1 cellular context compared by ENCODE assay signal in the genomic region with DNA sequence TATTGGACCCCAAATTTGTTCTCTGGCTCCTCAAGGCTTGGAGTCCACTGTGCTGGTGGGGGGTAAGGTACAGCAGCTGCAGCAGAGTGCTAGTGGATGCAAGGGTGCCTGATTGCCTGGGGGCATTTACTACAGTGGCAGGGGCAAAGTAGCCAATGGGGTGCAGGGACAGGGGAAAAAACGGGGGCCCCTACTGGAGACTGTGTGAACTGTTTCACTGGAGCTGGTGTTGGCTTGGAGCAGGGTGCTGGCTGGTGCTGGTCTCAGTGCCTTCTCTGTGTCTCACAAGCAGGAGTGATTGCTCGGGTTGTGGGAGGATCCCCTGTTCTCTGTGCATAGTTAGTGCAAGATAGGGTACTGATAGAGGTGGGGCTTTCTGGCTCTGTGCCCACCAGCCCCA.
TF ChIP-seq lines count a peak whose summit lies in the region.

No MANE protein-coding gene starts in this region.

TF ChIP-seq in GM23338, 12 proteins besides CTCF, POLR2A, EP300 and RAD21 (continued from another document):
- TF ChIP-seq, protein P1, sequence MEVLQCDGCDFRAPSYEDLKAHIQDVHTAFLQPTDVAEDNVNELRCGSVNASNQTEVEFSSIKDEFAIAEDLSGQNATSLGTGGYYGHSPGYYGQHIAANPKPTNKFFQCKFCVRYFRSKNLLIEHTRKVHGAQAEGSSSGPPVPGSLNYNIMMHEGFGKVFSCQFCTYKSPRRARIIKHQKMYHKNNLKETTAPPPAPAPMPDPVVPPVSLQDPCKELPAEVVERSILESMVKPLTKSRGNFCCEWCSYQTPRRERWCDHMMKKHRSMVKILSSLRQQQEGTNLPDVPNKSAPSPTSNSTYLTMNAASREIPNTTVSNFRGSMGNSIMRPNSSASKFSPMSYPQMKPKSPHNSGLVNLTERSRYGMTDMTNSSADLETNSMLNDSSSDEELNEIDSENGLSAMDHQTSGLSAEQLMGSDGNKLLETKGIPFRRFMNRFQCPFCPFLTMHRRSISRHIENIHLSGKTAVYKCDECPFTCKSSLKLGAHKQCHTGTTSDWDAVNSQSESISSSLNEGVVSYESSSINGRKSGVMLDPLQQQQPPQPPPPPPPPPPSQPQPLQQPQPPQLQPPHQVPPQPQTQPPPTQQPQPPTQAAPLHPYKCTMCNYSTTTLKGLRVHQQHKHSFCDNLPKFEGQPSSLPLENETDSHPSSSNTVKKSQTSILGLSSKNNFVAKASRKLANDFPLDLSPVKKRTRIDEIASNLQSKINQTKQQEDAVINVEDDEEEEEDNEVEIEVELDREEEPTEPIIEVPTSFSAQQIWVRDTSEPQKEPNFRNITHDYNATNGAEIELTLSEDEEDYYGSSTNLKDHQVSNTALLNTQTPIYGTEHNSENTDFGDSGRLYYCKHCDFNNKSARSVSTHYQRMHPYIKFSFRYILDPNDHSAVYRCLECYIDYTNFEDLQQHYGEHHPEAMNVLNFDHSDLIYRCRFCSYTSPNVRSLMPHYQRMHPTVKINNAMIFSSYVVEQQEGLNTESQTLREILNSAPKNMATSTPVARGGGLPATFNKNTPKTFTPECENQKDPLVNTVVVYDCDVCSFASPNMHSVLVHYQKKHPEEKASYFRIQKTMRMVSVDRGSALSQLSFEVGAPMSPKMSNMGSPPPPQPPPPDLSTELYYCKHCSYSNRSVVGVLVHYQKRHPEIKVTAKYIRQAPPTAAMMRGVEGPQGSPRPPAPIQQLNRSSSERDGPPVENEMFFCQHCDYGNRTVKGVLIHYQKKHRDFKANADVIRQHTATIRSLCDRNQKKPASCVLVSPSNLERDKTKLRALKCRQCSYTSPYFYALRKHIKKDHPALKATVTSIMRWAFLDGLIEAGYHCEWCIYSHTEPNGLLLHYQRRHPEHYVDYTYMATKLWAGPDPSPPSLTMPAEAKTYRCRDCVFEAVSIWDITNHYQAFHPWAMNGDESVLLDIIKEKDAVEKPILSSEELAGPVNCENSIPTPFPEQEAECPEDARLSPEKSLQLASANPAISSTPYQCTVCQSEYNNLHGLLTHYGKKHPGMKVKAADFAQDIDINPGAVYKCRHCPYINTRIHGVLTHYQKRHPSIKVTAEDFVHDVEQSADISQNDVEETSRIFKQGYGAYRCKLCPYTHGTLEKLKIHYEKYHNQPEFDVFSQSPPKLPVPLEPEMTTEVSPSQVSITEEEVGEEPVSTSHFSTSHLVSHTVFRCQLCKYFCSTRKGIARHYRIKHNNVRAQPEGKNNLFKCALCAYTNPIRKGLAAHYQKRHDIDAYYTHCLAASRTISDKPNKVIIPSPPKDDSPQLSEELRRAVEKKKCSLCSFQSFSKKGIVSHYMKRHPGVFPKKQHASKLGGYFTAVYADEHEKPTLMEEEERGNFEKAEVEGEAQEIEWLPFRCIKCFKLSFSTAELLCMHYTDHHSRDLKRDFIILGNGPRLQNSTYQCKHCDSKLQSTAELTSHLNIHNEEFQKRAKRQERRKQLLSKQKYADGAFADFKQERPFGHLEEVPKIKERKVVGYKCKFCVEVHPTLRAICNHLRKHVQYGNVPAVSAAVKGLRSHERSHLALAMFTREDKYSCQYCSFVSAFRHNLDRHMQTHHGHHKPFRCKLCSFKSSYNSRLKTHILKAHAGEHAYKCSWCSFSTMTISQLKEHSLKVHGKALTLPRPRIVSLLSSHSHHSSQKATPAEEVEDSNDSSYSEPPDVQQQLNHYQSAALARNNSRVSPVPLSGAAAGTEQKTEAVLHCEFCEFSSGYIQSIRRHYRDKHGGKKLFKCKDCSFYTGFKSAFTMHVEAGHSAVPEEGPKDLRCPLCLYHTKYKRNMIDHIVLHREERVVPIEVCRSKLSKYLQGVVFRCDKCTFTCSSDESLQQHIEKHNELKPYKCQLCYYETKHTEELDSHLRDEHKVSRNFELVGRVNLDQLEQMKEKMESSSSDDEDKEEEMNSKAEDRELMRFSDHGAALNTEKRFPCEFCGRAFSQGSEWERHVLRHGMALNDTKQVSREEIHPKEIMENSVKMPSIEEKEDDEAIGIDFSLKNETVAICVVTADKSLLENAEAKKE (CRISPR knock-in tag; IDR thresholded peaks at IDR 0.05), result no peak
- no peak for TF ChIP-seq POLR2AphosphoS5 (IDR thresholded peaks at IDR 0.05; ENCODE audit: low read depth)
- no peak for TF ChIP-seq ZNF114 (CRISPR knock-in tag; IDR thresholded peaks at IDR 0.05)
- no peak for TF ChIP-seq CREB1 (CRISPR knock-in tag; IDR thresholded peaks at IDR 0.05; ENCODE audit: low read depth)
- no peak for TF ChIP-seq ZNF331 (CRISPR knock-in tag; IDR thresholded peaks at IDR 0.05; ENCODE audit: low read depth)
- TF ChIP-seq EZH2phosphoT487 (IDR thresholded peaks at IDR 0.05; ENCODE audit: unreplicated experiment), result no peak
- TF ChIP-seq STAT1 (IDR thresholded peaks at IDR 0.05; ENCODE audit: unreplicated experiment), result no peak
- no peak for TF ChIP-seq EZH2 (IDR thresholded peaks at IDR 0.05; ENCODE audit: low read depth, unreplicated experiment)
